9 cellular contexts compared by ENCODE assay signal in the genomic region with DNA sequence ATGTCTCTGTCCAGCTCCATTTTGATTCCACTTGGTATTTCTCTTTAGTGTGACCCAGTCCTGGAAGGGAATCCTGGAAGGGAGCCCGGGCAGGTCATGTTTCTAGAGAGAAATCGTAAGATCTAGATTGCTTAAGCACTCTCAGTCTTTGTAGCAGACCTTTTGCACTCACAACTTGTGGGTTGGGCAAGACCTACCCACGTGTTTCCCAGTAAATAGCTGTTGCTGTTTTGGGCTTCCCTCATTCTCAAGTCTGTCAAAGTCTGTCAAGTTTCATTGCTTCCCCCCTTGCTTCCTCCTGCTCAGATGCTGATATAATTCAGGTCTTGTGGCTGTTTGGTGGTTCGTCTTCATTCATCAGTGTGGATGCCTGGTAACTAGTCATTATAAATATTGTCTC. TPM values are rescaled to one million over a fixed set of nuclear protein-coding genes. Genes with fewer than 3 reads are reported as not detected.
A peak's percentile ranks its signal among the peaks of the same experiment; 100 is the strongest.
DNase-seq lines count a peak whose midpoint lies in the region; ATAC-seq and TF ChIP-seq lines count a peak whose summit lies in the region.
"Had no signal": no experiment of that assay in that cellular context is flagged by ENCODE, and none has a peak within 500 bp of the region (broad histone marks: within the 10 kb centered on the region; RNA-seq: fewer than 3 reads in every experiment).

No MANE protein-coding gene starts in this region.

- H3K27ac ChIP-seq in dorsolateral prefrontal cortex, result no peak overlapping the region

- peak; percentile 64 for DNase-seq in GM12865 (ENCODE audit: low read depth)
- peak; percentile 91 for DNase-seq in NOMO-1 treated with DMSO at 0.1 percent for 48 hours (lab: John Stamatoyannopoulos, UW; ENCODE audit: unreplicated experiment)
- peak; percentile 86 for DNase-seq in iris pigment epithelial cell (ENCODE audit: low read depth)
- DNase-seq in dorsolateral prefrontal cortex, result no peak
- DNase-seq in Ammon's horn (ENCODE audit: low spot score), result no peak
- DNase-seq in GF-D8 (lab: John Stamatoyannopoulos, UW), result no peak
- DNase-seq: activated effector memory CD4-positive, alpha-beta T cell treated with anti-CD3 and anti-CD28 coated beads, Interleukin-2, amount 50 U/mL, for 16 hours had no signal

- TF ChIP-seq CTCF in GM12865 (IDR thresholded peaks at IDR 0.05; ENCODE audit: insufficient read depth, low read depth, low read length, missing control alignments) (no peak), dorsolateral prefrontal cortex (IDR thresholded peaks at IDR 0.05 in 54 of 56, conservative IDR thresholded peaks at IDR 0.05 in 2 of 56; ENCODE audit: low read depth in 1 of 56, partially characterized antibody in 56 of 56) (no peak)

- H3K4me3 ChIP-seq in GM12865 (ENCODE audit: low read depth, low read length) (no peak overlapping the region), dorsolateral prefrontal cortex (no peak overlapping the region)

- no peaks in the 10 kb centered on the region for H3K27me3 ChIP-seq in dorsolateral prefrontal cortex

- intact Hi-C loops in dorsolateral prefrontal cortex (cut with DNase I), result no loop called here

- ATAC-seq in GM21529 (IDR thresholded peaks at IDR 0.05; ENCODE audit: unreplicated experiment) (peak; percentile 78), HG03521 (IDR thresholded peaks at IDR 0.05; ENCODE audit: unreplicated experiment) (no peak)

RNA-seq across cellular contexts. Expression of a gene that starts 17.4 kb away (rescaled TPM):
- 1 to 10 TPM; 1.1 to 9.4 (median 3.7) TPM for total RNA-seq in dorsolateral prefrontal cortex

Comparison
In these comparisons a context has a peak if more than half of its experiments do, and no peak if none do; other contexts are left out.
1. DNase-seq: peak in GM12865 (single experiment), NOMO-1 treated with DMSO at 0.1 percent for 48 hours (single experiment) and iris pigment epithelial cell (single experiment); none in dorsolateral prefrontal cortex (0 of 10), Ammon's horn (single experiment) and GF-D8 (single experiment).